ENCODE assay signal across 9 cellular contexts in the genomic region with DNA sequence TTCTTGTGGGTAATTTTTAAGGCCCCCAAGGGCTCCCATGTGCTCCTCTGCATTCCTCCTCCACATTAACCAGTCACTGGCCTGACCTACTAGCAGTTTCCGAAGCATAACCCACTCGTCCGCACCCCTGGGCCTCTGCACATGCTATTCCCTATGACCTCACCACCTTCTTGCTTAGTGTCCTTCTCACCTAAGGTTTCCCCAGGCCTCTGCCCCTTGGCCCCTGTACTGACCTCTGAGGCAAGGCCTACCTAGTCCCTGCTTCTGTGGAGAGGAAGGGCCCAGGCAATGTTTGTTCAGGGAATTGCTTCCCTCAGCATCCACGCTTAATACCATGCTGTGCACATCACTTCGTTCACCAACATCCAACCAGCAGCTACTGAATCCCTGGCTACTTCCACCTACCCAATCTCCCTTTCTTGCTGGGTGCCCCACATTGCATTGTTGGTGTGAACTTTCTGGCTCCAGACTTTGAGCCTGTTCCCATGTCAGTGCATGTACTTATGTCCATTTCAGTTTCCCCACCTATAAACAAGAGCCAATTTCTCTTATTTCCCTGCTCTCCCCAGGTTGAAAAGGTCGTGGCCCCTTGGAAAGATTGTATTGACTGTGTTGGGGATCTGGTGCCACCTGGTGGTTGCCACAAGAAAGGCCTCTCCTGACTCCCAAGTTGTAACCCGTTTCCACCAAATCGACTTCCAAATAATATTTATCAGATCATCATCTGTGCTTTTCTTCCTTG. TPM values are rescaled to one million over a fixed set of nuclear protein-coding genes. Genes with fewer than 3 reads are reported as not detected.
A peak's percentile ranks its signal among the peaks of the same experiment; 100 is the strongest.
DNase-seq lines count a peak whose midpoint lies in the region; ATAC-seq and TF ChIP-seq lines count a peak whose summit lies in the region.
"Had no signal": no experiment of that assay in that cellular context is flagged by ENCODE, and none has a peak within 500 bp of the region (broad histone marks: within the 10 kb centered on the region; RNA-seq: fewer than 3 reads in every experiment).

No MANE protein-coding gene starts in this region.

- no peaks in the 10 kb centered on the region for H3K36me3 ChIP-seq in mucosa of descending colon (ENCODE audit: low read depth)
- H3K36me3 ChIP-seq: BLaER1 had no signal

- H3K4me1 ChIP-seq in mucosa of descending colon (ENCODE audit: low read depth): no peaks in the 10 kb centered on the region
- H3K4me1 ChIP-seq: BLaER1 had no signal

- ATAC-seq in mucosa of descending colon (peak; percentile 62), HG03565 (IDR thresholded peaks at IDR 0.05; ENCODE audit: unreplicated experiment) (no peak), HG03095 (IDR thresholded peaks at IDR 0.05; ENCODE audit: unreplicated experiment) (no peak)

- TF ChIP-seq CTCF in mucosa of descending colon (IDR thresholded peaks at IDR 0.05): peak; percentile 84

- H3K4me3 ChIP-seq in mucosa of descending colon: no peak overlapping the region
- H3K4me3 ChIP-seq: BLaER1 had no signal

- no peaks in the 10 kb centered on the region for H3K9me3 ChIP-seq in mucosa of descending colon
- H3K9me3 ChIP-seq: BLaER1 had no signal

- intact Hi-C loops in mucosa of descending colon (cut with DNase I, micrococcal nuclease): loop anchor here in 1 of 2 donors (10.0 kb wide), 1 partner anchor 255 kb away; no protein-coding TSS in a partner anchor

- DNase-seq in NCI-H1417 (lab: John Stamatoyannopoulos, UW) (peak; percentile 12 to 72 (median 13)), NCI-H1417 treated with DMSO at 0.1 percent for 48 hours (lab: John Stamatoyannopoulos, UW) (no peak), LHCN-M2 (ENCODE audit: low read depth) (peak; percentile 12), SW480 (ENCODE audit: low spot score) (peak; percentile 33), dermis microvascular lymphatic vessel endothelial cell (ENCODE audit: low read depth in 2 of 2) (peak; percentile 30 to 60), mucosa of descending colon (peak in 2 of 3 donors; percentile 39 to 61)

RNA-seq across cellular contexts. Expression of gene TMEM177, which starts 19.2 kb away (rescaled TPM):
- total RNA-seq in LHCN-M2 (2014; rRNA removed) (17.1 and 18.8 TPM in 2 replicates), dermis microvascular lymphatic vessel endothelial cell (7.6 and 9.0 TPM in 2 replicates), mucosa of descending colon (10 to 100 TPM; 16.2 to 25.2 (median 18.4) TPM)
- 8.8 TPM for polyA plus RNA-seq in LHCN-M2 (2012)
